In genomic region chr2:160657206-160657605, GRCh38 we compare ENCODE assay signal across 23 cellular contexts.
DNase-seq lines count a peak whose midpoint lies in the region; ATAC-seq and TF ChIP-seq lines count a peak whose summit lies in the region.
"Had no signal": no experiment of that assay in that cellular context is flagged by ENCODE, and none has a peak within 500 bp of the region (broad histone marks: within the 10 kb centered on the region; RNA-seq: fewer than 3 reads in every experiment).

No MANE protein-coding gene starts in this region.

- H3K9me3 ChIP-seq in right atrium auricular region (no peaks in the 10 kb centered on the region), mesenchymal stem cell (ENCODE audit: control insufficient read depth, low read length) (no peaks in the 10 kb centered on the region), smooth muscle cell (replicated peaks; ENCODE audit: low read depth) (no peaks in the 10 kb centered on the region)
- H3K9me3 ChIP-seq: heart left ventricle, MG63, right lobe of liver, upper lobe of right lung had no signal

- H3K79me2 ChIP-seq in smooth muscle cell (ENCODE audit: low read depth) = no peaks in the 10 kb centered on the region

- H3K79me1 ChIP-seq in mesenchymal stem cell (replicated peaks; ENCODE audit: low read length, poor library complexity, severe bottlenecking) = no peaks in the 10 kb centered on the region

- H2BK120ac ChIP-seq in mesenchymal stem cell (ENCODE audit: low read depth, low read length) = no peak overlapping the region

- TF ChIP-seq POLR2A in lower leg skin (IDR thresholded peaks at IDR 0.05) = no peak

- H3K23ac ChIP-seq in mesenchymal stem cell (ENCODE audit: low read length in 2 of 2) = no peak overlapping the region

- intact Hi-C loops in left cardiac atrium (cut with DNase I) = no loop called here
- intact Hi-C loops in lower leg skin (cut with DNase I; ENCODE audit: low total_unique reads) = no loop called here

- H3K27me3 ChIP-seq in right atrium auricular region = no peaks in the 10 kb centered on the region
- H3K27me3 ChIP-seq in mesenchymal stem cell (ENCODE audit: control insufficient read depth in 1 of 2, insufficient read depth in 1 of 2, low read length in 2 of 2) = no peaks in the 10 kb centered on the region
- H3K27me3 ChIP-seq in smooth muscle cell (ENCODE audit: low read depth) = no peaks in the 10 kb centered on the region
- H3K27me3 ChIP-seq: heart left ventricle, MG63, right lobe of liver, upper lobe of right lung had no signal

- H3K18ac ChIP-seq in mesenchymal stem cell (ENCODE audit: low read depth in 1 of 2, low read length in 2 of 2) = no peak overlapping the region

- no peak overlapping the region for H3K4me2 ChIP-seq in mesenchymal stem cell (ENCODE audit: low read length, poor library complexity, severe bottlenecking)
- no peak overlapping the region for H3K4me2 ChIP-seq in smooth muscle cell

- H3K27ac ChIP-seq in right atrium auricular region (no peak overlapping the region), mesenchymal stem cell (ENCODE audit: low read length, poor library complexity, severe bottlenecking) (no peak overlapping the region), smooth muscle cell (ENCODE audit: low read depth) (no peak overlapping the region)
- H3K27ac ChIP-seq: epithelial cell of prostate, heart left ventricle, right lobe of liver, upper lobe of right lung had no signal

- WGBS in mesenchymal stem cell = 68% methylated on average over 1 of the region's 1 CpG
- whole genome bisulfite sequencing in smooth muscle cell (ENCODE audit: low lambda C conversion rate) = 45% methylated on average over 1 of the region's 1 CpG
- WGBS in lower leg skin, 2 donors = 76 to 81% methylated on average over 1 of the region's 1 CpG

- H3K4me3 ChIP-seq in right atrium auricular region = no peak overlapping the region
- H3K4me3 ChIP-seq in mesenchymal stem cell (ENCODE audit: insufficient read depth in 1 of 2, low read depth in 1 of 2, low read length in 2 of 2) = no peak overlapping the region
- no peak overlapping the region for H3K4me3 ChIP-seq in smooth muscle cell
- no peak overlapping the region for H3K4me3 ChIP-seq in lower leg skin (ENCODE audit: low read depth, poor library complexity, severe bottlenecking)
- H3K4me3 ChIP-seq: heart left ventricle, MG63, right lobe of liver, upper lobe of right lung had no signal

- TF ChIP-seq CTCF in right atrium auricular region (IDR thresholded peaks at IDR 0.05) (no peak), smooth muscle cell (IDR thresholded peaks at IDR 0.05; ENCODE audit: borderline replicate concordance, insufficient read depth, poor library complexity, severe bottlenecking) (no peak), lower leg skin (IDR thresholded peaks at IDR 0.05) (no peak)

- peak overlapping the region; percentile 64 for H3K9ac ChIP-seq in mesenchymal stem cell (ENCODE audit: low read length)
- no peak overlapping the region for H3K9ac ChIP-seq in smooth muscle cell (ENCODE audit: low read depth)

- DNase-seq in left cardiac atrium (no peak), right atrium auricular region (ENCODE audit: low spot score) (no peak), brain pericyte (ENCODE audit: low read depth, low spot score) (peak; percentile 10), mesenchymal stem cell (peak; percentile 17), smooth muscle cell (lab: John Stamatoyannopoulos, UW; ENCODE audit: unreplicated experiment) (no peak), globus pallidus (ENCODE audit: low spot score) (no peak), lower leg skin (ENCODE audit: low spot score in 2 of 2) (no peak)
- DNase-seq: activated CD4-positive, alpha-beta T cell treated with anti-CD3 and anti-CD28 coated beads, Interleukin-2, amount 50 U/mL, for 48 hours; activated T-cell treated with anti-CD3 and anti-CD28 coated beads, Interleukin-2, amount 50 U/mL, for 4 hours; CD4-positive, alpha-beta memory T cell; DMS79; heart left ventricle; immature natural killer cell; MG63; NCI-H146; NCI-H345; nucleus accumbens; right lobe of liver; RPMI8226; stimulated activated CD4-positive, alpha-beta T cell treated with anti-CD3 and anti-CD28 coated beads, Interleukin-1b, Interleukin-23, amount 100 ng/mL, for 48 hours; upper lobe of right lung had no signal

- peak; percentile 50 to 65 for ATAC-seq in left cardiac atrium
- ATAC-seq in GM19455 (IDR thresholded peaks at IDR 0.05; ENCODE audit: unreplicated experiment) = no peak
- ATAC-seq: activated T-cell treated with anti-CD3 and anti-CD28 coated beads, Interleukin-2, amount 50 U/mL, for 4 hours; right lobe of liver; upper lobe of right lung had no signal

- no peak overlapping the region for H2BK5ac ChIP-seq in mesenchymal stem cell (ENCODE audit: low read depth, low read length, poor library complexity, severe bottlenecking)

- H3K4me1 ChIP-seq in right atrium auricular region (peaks cover 0 to under 1% of the 10 kb centered on the region in 2 donors), mesenchymal stem cell (ENCODE audit: control insufficient read depth, insufficient read depth, low read depth, low read length) (no peaks in the 10 kb centered on the region), smooth muscle cell (ENCODE audit: low read depth) (peaks cover 12% of the 10 kb centered on the region)
- H3K4me1 ChIP-seq: right lobe of liver had no signal

- no peak overlapping the region for H3K4ac ChIP-seq in mesenchymal stem cell (ENCODE audit: low read depth in 1 of 2, low read length in 2 of 2)

- no peak overlapping the region for H2BK15ac ChIP-seq in mesenchymal stem cell (ENCODE audit: low read depth, poor library complexity, severe bottlenecking)

- H3F3A ChIP-seq in smooth muscle cell (ENCODE audit: low read depth) = no peaks in the 10 kb centered on the region

- H4K20me1 ChIP-seq in smooth muscle cell (ENCODE audit: low read depth) = no peaks in the 10 kb centered on the region

- no peak overlapping the region for H2BK12ac ChIP-seq in mesenchymal stem cell (ENCODE audit: low read length in 2 of 2)

- no peak overlapping the region for H2AFZ ChIP-seq in mesenchymal stem cell (ENCODE audit: low read depth, low read length)
- peak overlapping the region; percentile 83 for H2AFZ ChIP-seq in smooth muscle cell (ENCODE audit: low read depth)

- no peaks in the 10 kb centered on the region for H3K36me3 ChIP-seq in right atrium auricular region
- no peaks in the 10 kb centered on the region for H3K36me3 ChIP-seq in mesenchymal stem cell (ENCODE audit: control insufficient read depth in 1 of 2, insufficient read depth in 2 of 2, low read depth in 1 of 2, low read length in 2 of 2)
- H3K36me3 ChIP-seq in smooth muscle cell (ENCODE audit: low read depth) = no peaks in the 10 kb centered on the region
- H3K36me3 ChIP-seq: heart left ventricle, MG63, right lobe of liver, upper lobe of right lung had no signal

- no peak overlapping the region for H2AK5ac ChIP-seq in mesenchymal stem cell (ENCODE audit: low read length, severe bottlenecking)

- H3K14ac ChIP-seq in mesenchymal stem cell (ENCODE audit: low read length in 2 of 2) = no peak overlapping the region

- H4K91ac ChIP-seq in mesenchymal stem cell (ENCODE audit: low read length) = no peak overlapping the region

- no peak overlapping the region for H4K8ac ChIP-seq in mesenchymal stem cell (ENCODE audit: low read length)

Comparison
In these comparisons a context has a peak if more than half of its experiments do, and no peak if none do; other contexts are left out.
1. DNase-seq: peak in brain pericyte (single experiment) and mesenchymal stem cell (single experiment); none in left cardiac atrium (single experiment), right atrium auricular region (single experiment), smooth muscle cell (single experiment), globus pallidus (single experiment) and lower leg skin (0 of 2).